Comparison of ENCODE assay signal across 1 cellular context in the genomic region with DNA sequence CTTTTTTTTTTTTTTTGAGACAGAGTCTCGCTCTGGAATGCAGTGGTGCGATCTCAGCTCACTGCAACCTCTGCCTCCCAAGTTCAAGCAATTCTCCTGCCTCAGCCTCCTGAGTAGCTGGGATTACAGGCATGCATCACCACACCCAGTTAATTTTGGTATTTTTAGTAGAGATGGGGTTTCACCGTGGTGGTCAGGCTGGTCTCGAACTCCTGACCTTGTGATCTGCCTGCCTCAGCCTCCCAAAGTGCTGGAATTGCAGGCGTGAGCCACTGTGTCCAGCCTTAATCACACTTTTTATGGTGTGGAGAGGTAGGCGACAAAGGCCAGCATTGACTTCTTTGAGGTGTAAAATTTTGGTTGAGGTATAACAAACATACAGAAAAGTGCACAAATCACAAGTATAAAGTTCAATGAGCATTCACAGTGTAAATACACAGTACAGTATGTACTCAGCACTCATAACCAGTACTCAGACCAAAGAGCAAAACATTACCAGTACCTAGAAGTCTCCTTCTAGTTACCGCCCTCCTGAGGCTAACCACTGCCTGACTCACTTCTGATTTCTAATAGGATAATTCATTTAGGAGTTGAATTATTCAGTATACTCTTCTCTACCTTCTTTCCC.
TF ChIP-seq lines count a peak whose summit lies in the region.
"Not testable (repeated sequence)": the region's sequence is repeated elsewhere in the genome, so short reads cannot be mapped to it uniquely, and the experiment has no call there.

No MANE protein-coding gene starts in this region.

TF ChIP-seq in HepG2, 621 proteins besides CTCF, POLR2A, EP300 and RAD21 (continued from another document):
- TF ChIP-seq, protein P1, sequence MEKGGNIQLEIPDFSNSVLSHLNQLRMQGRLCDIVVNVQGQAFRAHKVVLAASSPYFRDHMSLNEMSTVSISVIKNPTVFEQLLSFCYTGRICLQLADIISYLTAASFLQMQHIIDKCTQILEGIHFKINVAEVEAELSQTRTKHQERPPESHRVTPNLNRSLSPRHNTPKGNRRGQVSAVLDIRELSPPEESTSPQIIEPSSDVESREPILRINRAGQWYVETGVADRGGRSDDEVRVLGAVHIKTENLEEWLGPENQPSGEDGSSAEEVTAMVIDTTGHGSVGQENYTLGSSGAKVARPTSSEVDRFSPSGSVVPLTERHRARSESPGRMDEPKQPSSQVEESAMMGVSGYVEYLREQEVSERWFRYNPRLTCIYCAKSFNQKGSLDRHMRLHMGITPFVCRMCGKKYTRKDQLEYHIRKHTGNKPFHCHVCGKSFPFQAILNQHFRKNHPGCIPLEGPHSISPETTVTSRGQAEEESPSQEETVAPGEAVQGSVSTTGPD (CRISPR knock-in tag; IDR thresholded peaks at IDR 0.05): peak; percentile 69; the same call in 1 of the 2 replicates
- not testable (repeated sequence) for TF ChIP-seq SOX6 (IDR thresholded peaks at IDR 0.05)
- 0 out of 2 replicates have a peak, but pooled peaks have one; percentile 13 for TF ChIP-seq SOX6 (CRISPR knock-in tag; IDR thresholded peaks at IDR 0.05)
